In genomic region chr22:24315367-24315781, GRCh38 we compare ENCODE assay signal across 19 cellular contexts. TPM values are rescaled to one million over a fixed set of nuclear protein-coding genes. Genes with fewer than 3 reads are reported as not detected.
DNase-seq lines count a peak whose midpoint lies in the region; ATAC-seq, FAIRE-seq and TF ChIP-seq lines count a peak whose summit lies in the region.
"Had no signal": no experiment of that assay in that cellular context is flagged by ENCODE, and none has a peak within 500 bp of the region (broad histone marks: within the 10 kb centered on the region; RNA-seq: fewer than 3 reads in every experiment).

No MANE protein-coding gene starts in this region.

- H3K79me2 ChIP-seq in HepG2 (ENCODE audit: insufficient read depth, low read length), result peaks cover 8% of the 10 kb centered on the region

- no peak overlapping the region for H3K4me3 ChIP-seq in CD8-positive, alpha-beta T cell (ENCODE audit: low read depth, low read length)
- H3K4me3 ChIP-seq in HepG2 (replicated peaks in 1 of 3; ENCODE audit: insufficient read depth in 1 of 3, low read depth in 2 of 3, low read length in 3 of 3), result no peak overlapping the region
- H3K4me3 ChIP-seq: adrenal gland, HAP-1, lung, MG63 had no signal

- TF ChIP-seq RAD21 in HepG2 (CRISPR knock-in tag; IDR thresholded peaks at IDR 0.05), result no peak

- no peak overlapping the region for H3K9ac ChIP-seq in HepG2 (ENCODE audit: insufficient read depth, low read depth, low read length)

- H3K36me3 Mint-ChIP-seq in CD8-positive, alpha-beta T cell, result peaks cover 52% of the 10 kb centered on the region
- peaks cover 26% of the 10 kb centered on the region for H3K36me3 Mint-ChIP-seq in HFFc6 (ENCODE audit: low read depth)

- DNase-seq in CD8-positive, alpha-beta T cell, result no peak
- no peak for DNase-seq in HFFc6
- peak; percentile 88 for DNase-seq in amniotic epithelial cell (ENCODE audit: low read depth)
- peak; percentile 39 for DNase-seq in HepG2 (ENCODE audit: low spot score)
- DNase-seq in stimulated activated CD4-positive, alpha-beta T cell treated with anti-CD3 and anti-CD28 coated beads, Interleukin-1b, Interleukin-23, amount 100 ng/mL, for 48 hours, result no peak
- DNase-seq in T-helper 9 cell, result no peak
- DNase-seq: activated CD4-positive, alpha-beta memory T cell treated with anti-CD3 and anti-CD28 coated beads, Interleukin-2, amount 10 ng/mL, durations not matched to agents 7 days and 5 days; adrenal gland; MG63; natural killer cell; NCI-H226; posterior cingulate gyrus; T-cell had no signal

- no peak for TF ChIP-seq POLR2A in HepG2 (IDR thresholded peaks at IDR 0.05; ENCODE audit: insufficient read depth in 1 of 2, low read depth in 2 of 2, low read length in 2 of 2)

- no peak for FAIRE-seq in HepG2 (lab: Jason Lieb, UNC)
- FAIRE-seq: HTR-8/SVneo had no signal

- no peaks in the 10 kb centered on the region for H3K9me3 ChIP-seq in CD8-positive, alpha-beta T cell (ENCODE audit: low read length)
- no peaks in the 10 kb centered on the region for H3K9me3 ChIP-seq in HepG2 (ENCODE audit: low read length)
- H3K9me3 ChIP-seq: adrenal gland, HAP-1, MG63 had no signal

- POLR2A ChIA-PET in CD8-positive, alpha-beta T cell (lab: Charles Lee), result no interaction called here
- POLR2A ChIA-PET in HepG2 (lab: Yijun Ruan, JAX), result interaction anchor here (0.7 kb wide), 1 partner anchor 13 kb away, joined by 3 read pairs; no protein-coding TSS in a partner anchor

- H3K4me1 ChIP-seq in CD8-positive, alpha-beta T cell (ENCODE audit: insufficient read depth, low read length), result no peaks in the 10 kb centered on the region
- peaks cover 18% of the 10 kb centered on the region for H3K4me1 ChIP-seq in HepG2 (ENCODE audit: insufficient read depth, low read length)

- H4K20me1 ChIP-seq in HepG2 (ENCODE audit: insufficient read depth, low read length), result no peaks in the 10 kb centered on the region

- in situ Hi-C loops in HepG2 (cut with HindIII; ENCODE audit: extremely low pct_ligation_motif_present, low pct_unique_long_range_greater_than_20kb), result no loop called here

- no peaks in the 10 kb centered on the region for H3K27me3 Mint-ChIP-seq in CD8-positive, alpha-beta T cell (ENCODE audit: low read depth)
- no peaks in the 10 kb centered on the region; the same call in 1 of the 2 replicates for H3K27me3 Mint-ChIP-seq in HFFc6 (ENCODE audit: insufficient read depth)
- H3K27me3 Mint-ChIP-seq: activated CD4-positive, alpha-beta memory T cell treated with anti-CD3 and anti-CD28 coated beads, Interleukin-2, amount 10 ng/mL, durations not matched to agents 7 days and 5 days; B cell; T-cell had no signal

- peak overlapping the region; percentile 23 for H3K27ac Mint-ChIP-seq in CD8-positive, alpha-beta T cell
- H3K27ac Mint-ChIP-seq in HFFc6, result 0 out of 2 replicates have a peak overlapping the region, but pooled peaks have one; percentile 6
- H3K27ac Mint-ChIP-seq: activated CD4-positive, alpha-beta memory T cell treated with anti-CD3 and anti-CD28 coated beads, Interleukin-2, amount 10 ng/mL, durations not matched to agents 7 days and 5 days; B cell had no signal

- intact Hi-C loops in CD8-positive, alpha-beta T cell (cut with DNase I, micrococcal nuclease), result no loop called here
- intact Hi-C loops in HepG2 (cut with micrococcal nuclease; ENCODE audit: unreplicated experiment), result no loop called here

- H3K4me3 Mint-ChIP-seq in CD8-positive, alpha-beta T cell, result no peak overlapping the region
- no peak overlapping the region for H3K4me3 Mint-ChIP-seq in HFFc6
- H3K4me3 Mint-ChIP-seq: activated CD4-positive, alpha-beta memory T cell treated with anti-CD3 and anti-CD28 coated beads, Interleukin-2, amount 10 ng/mL, durations not matched to agents 7 days and 5 days; B cell; natural killer cell; T-cell had no signal

- H3K36me3 ChIP-seq in CD8-positive, alpha-beta T cell (ENCODE audit: insufficient read depth, low read length), result peaks cover 20% of the 10 kb centered on the region
- peaks cover 3 to 37% of the 10 kb centered on the region in 2 experiments for H3K36me3 ChIP-seq in HepG2 (replicated peaks in 1 of 2; ENCODE audit: control insufficient read depth in 1 of 2, insufficient read depth in 2 of 2, low read length in 2 of 2)

- BruUV-seq in HepG2 (replicated peaks; lab: Mats Ljungman, UMichigan), result no TSS peak

- 0 out of 2 replicates have a peak overlapping the region, but pooled peaks have one; percentile 5 for H3K4me2 ChIP-seq in HepG2 (ENCODE audit: low read depth, low read length)

- ATAC-seq in CD8-positive, alpha-beta T cell, result no peak
- ATAC-seq in HepG2 (peak; percentile 77), HG03039 (IDR thresholded peaks at IDR 0.05; ENCODE audit: unreplicated experiment) (no peak), GM19324 (IDR thresholded peaks at IDR 0.05; ENCODE audit: low FRiP score, unreplicated experiment) (no peak)
- ATAC-seq: natural killer cell, T-cell had no signal

- peak in 1 of 2 experiments; percentile 34; a peak in 1 of 4 replicates for TF ChIP-seq EP300 in HepG2 (IDR thresholded peaks at IDR 0.05; ENCODE audit: low read depth in 2 of 2, low read length in 2 of 2)
- TF ChIP-seq EP300 in HepG2 (CRISPR knock-in tag; IDR thresholded peaks at IDR 0.05; ENCODE audit: borderline replicate concordance), result no peak

- H2AFZ ChIP-seq in HepG2 (ENCODE audit: low read length), result no peak overlapping the region

- peaks cover 1% of the 10 kb centered on the region for H3K4me1 Mint-ChIP-seq in CD8-positive, alpha-beta T cell (ENCODE audit: low read depth)
- H3K4me1 Mint-ChIP-seq in HFFc6 (ENCODE audit: low read depth), result peaks cover 31% of the 10 kb centered on the region
- H3K4me1 Mint-ChIP-seq: B cell had no signal

- CTCF ChIA-PET in CD8-positive, alpha-beta T cell (lab: Charles Lee), result interaction anchor here (1.0 kb wide), 1 partner anchor 31 kb away, joined by 3 read pairs; no protein-coding TSS in a partner anchor
- CTCF ChIA-PET in HepG2 (lab: Yijun Ruan, JAX; ENCODE audit: low intra/inter-chr PET ratio, low total read pairs), result no interaction called here

- no peak overlapping the region for H3K27ac ChIP-seq in CD8-positive, alpha-beta T cell (ENCODE audit: low read depth, low read length)
- H3K27ac ChIP-seq in HepG2 (ENCODE audit: extremely low read length, insufficient read depth, low read length), result peak overlapping the region; percentile 22
- H3K27ac ChIP-seq: adrenal gland had no signal

- 54% methylated on average over 1 of the region's 1 CpG for WGBS in HepG2 (ENCODE audit: low lambda C conversion rate)

- no peaks in the 10 kb centered on the region for H3K9me3 Mint-ChIP-seq in CD8-positive, alpha-beta T cell
- H3K9me3 Mint-ChIP-seq in HFFc6, result no peaks in the 10 kb centered on the region
- H3K9me3 Mint-ChIP-seq: activated CD4-positive, alpha-beta memory T cell treated with anti-CD3 and anti-CD28 coated beads, Interleukin-2, amount 10 ng/mL, durations not matched to agents 7 days and 5 days; natural killer cell; T-cell had no signal

- no peak for TF ChIP-seq CTCF in CD8-positive, alpha-beta T cell (IDR thresholded peaks at IDR 0.05)
- TF ChIP-seq CTCF in HFFc6 (IDR thresholded peaks at IDR 0.05) (no peak), HepG2 (CRISPR knock-in tag; IDR thresholded peaks at IDR 0.05) (no peak)

- no peaks in the 10 kb centered on the region for H3K27me3 ChIP-seq in CD8-positive, alpha-beta T cell (ENCODE audit: insufficient read depth, low read length)
- H3K27me3 ChIP-seq in HepG2 (ENCODE audit: control insufficient read depth in 1 of 2, insufficient read depth in 2 of 2, low read length in 2 of 2), result no peaks in the 10 kb centered on the region
- H3K27me3 ChIP-seq: adrenal gland, MG63 had no signal

TF ChIP-seq in HepG2, 621 proteins besides CTCF, POLR2A, EP300 and RAD21 (continues in another document):
- TF ChIP-seq ZBTB39 (CRISPR knock-in tag; IDR thresholded peaks at IDR 0.05), result no peak

RNA-seq across cellular contexts. Expression of gene SPECC1L, which starts 44.7 kb away (rescaled TPM):
- total RNA-seq in CD8-positive, alpha-beta T cell, result 10 to 100 TPM; 24.7 to 28.6 TPM
- 10 to 100 TPM; 47.3 to 61.5 (median 59.1) TPM for total RNA-seq in HFFc6 (2021; fragmentation: NEBNext Ultra II Directional; extraction: Animal tissue kit (Norgen Biotek cat#: 25700))
- total RNA-seq in HepG2 (2016; rRNA removed; fragmentation: Illumina TruSeq; extraction: Trizol), result 30.3 and 40.2 TPM in 2 replicates
- total RNA-seq in HepG2 (2016; cell fraction: cytosol; rRNA removed; fragmentation: Illumina TruSeq; extraction: Trizol; ENCODE audit: low read depth), result 12.7 and 19.1 TPM in 2 replicates
- total RNA-seq in HepG2 (2016; cell fraction: insoluble cytoplasmic fraction; rRNA removed; fragmentation: Illumina TruSeq; extraction: Trizol), result 29.7 and 36.7 TPM in 2 replicates
- 23.5 and 24.7 TPM in 2 replicates for total RNA-seq in HepG2 (2016; cell fraction: membrane; rRNA removed; fragmentation: Illumina TruSeq; extraction: Trizol)
- 33.2 and 38.0 TPM in 2 replicates for total RNA-seq in HepG2 (2016; cell fraction: nucleus; rRNA removed; fragmentation: Illumina TruSeq; extraction: Trizol)
- polyA plus RNA-seq in HepG2 (2011; rRNA removed), result 14.1 and 16.9 TPM in 2 replicates
- polyA plus RNA-seq in HepG2 (2011; cell fraction: cytosol; rRNA removed), result 12.5 and 14.6 TPM in 2 replicates
- 19.0 TPM in 2 replicates for polyA plus RNA-seq in HepG2 (2011; cell fraction: nucleus; rRNA removed)
- polyA plus RNA-seq in HepG2 (2012), result 20.4 and 20.6 TPM in 2 replicates
- 1.7 and 1.8 TPM in 2 replicates for polyA plus RNA-seq in HepG2 (2016; cell fraction: cytosol; fragmentation: Illumina TruSeq; extraction: Trizol; ENCODE audit: low read depth)
- polyA plus RNA-seq in HepG2 (2016; cell fraction: insoluble cytoplasmic fraction; fragmentation: Illumina TruSeq; extraction: Trizol; ENCODE audit: low read depth), result 19.1 and 20.8 TPM in 2 replicates
- polyA plus RNA-seq in HepG2 (2016; cell fraction: membrane; fragmentation: Illumina TruSeq; extraction: Trizol; ENCODE audit: low read depth), result 5.1 and 5.2 TPM in 2 replicates
- polyA plus RNA-seq in HepG2 (2016; cell fraction: nucleus; fragmentation: Illumina TruSeq; extraction: Trizol; ENCODE audit: insufficient read depth, low read depth), result 22.8 and 26.2 TPM in 2 replicates
- polyA minus RNA-seq in HepG2 (2011; rRNA and poly(A)+ RNA removed; ENCODE audit: low replicate concordance), result 22.4 and 26.6 TPM in 2 replicates
- polyA minus RNA-seq in HepG2 (2011; cell fraction: cytosol; rRNA and poly(A)+ RNA removed), result 16.9 and 23.3 TPM in 2 replicates
- polyA minus RNA-seq in HepG2 (2011; cell fraction: nucleus; rRNA and poly(A)+ RNA removed), result 43.5 and 49.4 TPM in 2 replicates

Comparison
In these comparisons a context has a peak if more than half of its experiments do, and no peak if none do; other contexts are left out.
1. DNase-seq: peak in amniotic epithelial cell (single experiment) and HepG2 (single experiment); none in CD8-positive, alpha-beta T cell (0 of 7), HFFc6 (single experiment), stimulated activated CD4-positive, alpha-beta T cell treated with anti-CD3 and anti-CD28 coated beads, Interleukin-1b, Interleukin-23, amount 100 ng/mL, for 48 hours (single experiment) and T-helper 9 cell (single experiment).